27 cellular contexts compared by ENCODE assay signal in the genomic region with DNA sequence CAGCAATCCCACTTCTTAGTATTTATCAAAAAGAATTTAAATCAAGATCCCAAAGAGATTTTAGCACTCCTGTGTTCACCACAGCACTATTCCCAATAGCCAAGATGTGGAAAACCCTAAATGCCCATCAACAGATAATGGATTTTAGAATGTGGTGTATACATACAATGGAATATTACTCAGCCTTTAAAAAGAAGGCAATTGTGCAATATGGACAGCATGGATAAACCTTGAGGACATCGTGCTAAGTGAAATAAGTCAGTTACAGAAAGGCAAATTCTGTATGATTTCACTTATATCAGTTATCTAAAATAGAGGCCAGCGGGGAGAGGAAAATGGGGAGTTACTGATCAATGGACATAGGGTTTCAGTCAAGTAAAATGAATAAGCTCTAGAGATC.
"Had no signal": no experiment of that assay in that cellular context is flagged by ENCODE, and none has a peak within 500 bp of the region (broad histone marks: within the 10 kb centered on the region; RNA-seq: fewer than 3 reads in every experiment).

No MANE protein-coding gene starts in this region.

- DNase-seq: stimulated activated CD4-positive, alpha-beta T cell treated with anti-CD3 and anti-CD28 coated beads, Interleukin-2, amount 100 ng/mL, for 48 hours; stimulated activated CD4-positive, alpha-beta T cell treated with anti-CD3 and anti-CD28 coated beads, Interleukin-4, amount 100 ng/mL, for 1 hour; stimulated activated CD4-positive, alpha-beta T cell treated with anti-CD3 and anti-CD28 coated beads, Interleukin-4, amount 100 ng/mL, for 24 hours; stimulated activated CD4-positive, alpha-beta T cell treated with anti-CD3 and anti-CD28 coated beads, Interleukin-4, amount 100 ng/mL, for 4 hours; stimulated activated CD8-positive, alpha-beta memory T cell treated with anti-CD3 and anti-CD28 coated beads, Interleukin-4, amount 100 ng/mL, for 48 hours; stimulated activated naive B cell treated with anti-CD40 and anti-IgM and Interleukin-4, amounts not matched to agents 10 μg/mL and 1 μg/mL and 100 μg/mL, for 72 hours; stimulated activated naive CD4-positive, alpha-beta T cell; stimulated activated naive CD4-positive, alpha-beta T cell treated with Interleukin-2 at 50 U/mL for 16 hours; stimulated activated naive CD8-positive, alpha-beta T cell treated with anti-CD3 and anti-CD28 coated beads, Interleukin-15, amount 100 ng/mL, for 72 hours; stimulated activated naive CD8-positive, alpha-beta T cell treated with anti-CD3 and anti-CD28 coated beads, Interleukin-15, Interleukin-2, amounts not matched to agents 100 U/mL and 50 U/mL, for 24 hours; stomach; substantia nigra; testis; thyroid gland; tibial artery; transverse colon; trophoblast cell; upper lobe of left lung; upper lobe of right lung; uterus had no signal

- H3K27me3 ChIP-seq: stomach, suprapubic skin, testis, thyroid gland, tibial artery, tibial nerve, transverse colon, upper lobe of left lung, upper lobe of right lung, uterus, vagina had no signal

- H3K4me3 ChIP-seq: stomach, suprapubic skin, testis, thoracic aorta, thyroid gland, tibial artery, tibial nerve, transverse colon, upper lobe of left lung, upper lobe of right lung, uterus, vagina had no signal

- H3K4me1 ChIP-seq: suprapubic skin, testis, thyroid gland, tibial artery, tibial nerve, upper lobe of left lung, upper lobe of right lung, uterus, vagina had no signal

- H3K36me3 ChIP-seq: stomach, suprapubic skin, thoracic aorta, thyroid gland, tibial artery, tibial nerve, transverse colon, upper lobe of left lung, upper lobe of right lung, uterus, vagina had no signal

- H3K27ac ChIP-seq: stomach, suprapubic skin, testis, thoracic aorta, thyroid gland, tibial artery, tibial nerve, transverse colon, upper lobe of left lung, upper lobe of right lung, uterus, vagina had no signal

- FAIRE-seq: urothelium cell line had no signal

- ATAC-seq: stimulated activated effector memory CD8-positive, alpha-beta T cell treated with anti-CD3 and anti-CD28 coated beads, Interleukin-12 subunit alpha, Interleukin-12 subunit beta, amount 100 ng/mL, for 72 hours; stimulated activated memory B cell treated with anti-CD40 and anti-IgM and Interleukin-4, amounts not matched to agents 10 μg/mL and 1 μg/mL and 100 μg/mL, for 72 hours; stimulated activated naive B cell treated with anti-CD40 and anti-IgM and Interleukin-4, amounts not matched to agents 10 μg/mL and 1 μg/mL and 100 μg/mL, for 72 hours; stimulated activated naive CD8-positive, alpha-beta T cell treated with anti-CD3 and anti-CD28 coated beads, Interleukin-15, amount 100 ng/mL, for 72 hours; stimulated activated naive CD8-positive, alpha-beta T cell treated with anti-CD3 and anti-CD28 coated beads, Interleukin-15, Interleukin-2, amounts not matched to agents 100 U/mL and 50 U/mL, for 24 hours; upper lobe of right lung had no signal

- H3K9me3 ChIP-seq: stomach, suprapubic skin, testis, thoracic aorta, thyroid gland, tibial artery, transverse colon, upper lobe of left lung, upper lobe of right lung, uterus, vagina had no signal
